In the genomic region with DNA sequence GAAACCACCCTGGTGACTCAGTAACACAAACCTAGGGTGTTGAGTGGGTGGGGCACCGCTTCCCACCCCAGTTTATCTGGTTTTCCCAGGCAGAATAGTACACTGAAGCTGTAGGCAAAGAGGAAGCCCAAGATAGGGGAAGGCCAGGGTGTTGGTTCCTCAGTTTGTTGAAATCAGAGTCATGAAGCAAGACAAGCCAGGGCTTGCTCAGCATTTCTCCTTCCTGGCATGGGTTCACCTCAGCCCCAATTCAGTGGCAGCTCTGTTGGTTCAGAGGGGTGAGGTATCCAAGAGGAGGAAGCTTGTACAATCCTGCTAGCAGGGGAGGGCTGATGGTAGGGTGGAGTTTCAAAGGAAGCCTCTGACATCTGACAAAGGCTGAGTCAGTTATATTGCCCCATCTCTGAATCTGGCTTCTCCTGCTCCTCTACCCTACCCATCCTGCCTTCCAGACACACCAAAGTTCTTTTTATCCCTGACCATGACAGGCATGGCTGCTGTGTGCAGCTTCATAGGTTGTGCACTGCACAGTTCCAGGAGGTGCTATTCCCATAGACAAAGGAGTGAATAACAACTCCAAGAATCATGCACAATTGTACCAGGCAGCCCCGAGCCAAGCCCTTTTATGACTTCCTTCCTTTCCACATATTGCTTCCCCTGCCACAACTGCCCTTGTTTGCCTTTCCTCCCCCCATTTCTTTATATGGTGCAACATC, we compare ENCODE assay signal across 9 cellular contexts. TPM values are rescaled to one million over a fixed set of nuclear protein-coding genes. Genes with fewer than 3 reads are reported as not detected.
DNase-seq lines count a peak whose midpoint lies in the region; ATAC-seq and TF ChIP-seq lines count a peak whose summit lies in the region.
"Had no signal": no experiment of that assay in that cellular context is flagged by ENCODE, and none has a peak within 500 bp of the region (broad histone marks: within the 10 kb centered on the region; RNA-seq: fewer than 3 reads in every experiment).

No MANE protein-coding gene starts in this region.

- TF ChIP-seq POLR2A in NB4 (IDR thresholded peaks at IDR 0.05; ENCODE audit: extremely low read depth, insufficient read length) = no peak

- DNase-seq in AG10803 (ENCODE audit: low read depth) (peak; percentile 88), NB4 (ENCODE audit: low read depth) (peak; percentile 99), dermis blood vessel endothelial cell (peak; percentile 57), midbrain (lab: John Stamatoyannopoulos, UW) (peak; percentile 53), NCI-H1092 (lab: John Stamatoyannopoulos, UW) (no peak), NCI-H526 treated with DMSO at 0.1 percent for 48 hours (lab: John Stamatoyannopoulos, UW) (no peak)
- no peak for DNase-seq in activated CD4-positive, alpha-beta T cell treated with anti-CD3 and anti-CD28 coated beads for 4 hours
- DNase-seq: NCI-H1694 had no signal

- H3K4me3 ChIP-seq in AG10803 (ENCODE audit: low read length) = no peak overlapping the region
- H3K4me3 ChIP-seq in NB4 (ENCODE audit: low read depth, low read length) = no peak overlapping the region

- TF ChIP-seq CTCF in AG10803 (conservative IDR thresholded peaks at IDR 0.05; ENCODE audit: low read length) (no peak), NB4 (IDR thresholded peaks at IDR 0.05; ENCODE audit: low read depth, low read length) (no peak)

- no peak for ATAC-seq in HG03378 (IDR thresholded peaks at IDR 0.05; ENCODE audit: unreplicated experiment)

RNA-seq across cellular contexts. Expression of a gene that starts 24.9 kb away (rescaled TPM):
- 101 and 176 TPM in 2 replicates for total RNA-seq in dermis blood vessel endothelial cell

RNA-seq across cellular contexts. Expression of a gene that starts 26.7 kb away (rescaled TPM):
- 12.6 and 23.3 TPM in 2 replicates for total RNA-seq in dermis blood vessel endothelial cell

Comparison
In these comparisons a context has a peak if more than half of its experiments do, and no peak if none do; other contexts are left out.
1. DNase-seq: peak in AG10803 (single experiment), NB4 (single experiment), dermis blood vessel endothelial cell (single experiment) and midbrain (single experiment); none in NCI-H1092 (single experiment), NCI-H526 treated with DMSO at 0.1 percent for 48 hours (single experiment) and activated CD4-positive, alpha-beta T cell treated with anti-CD3 and anti-CD28 coated beads for 4 hours (0 of 2).